In genomic region chr5:134139891-134140469, GRCh38 we compare ENCODE assay signal across 11 cellular contexts. TPM values are rescaled to one million over a fixed set of nuclear protein-coding genes. Genes with fewer than 3 reads are reported as not detected.
DNase-seq lines count a peak whose midpoint lies in the region; ATAC-seq, FAIRE-seq and TF ChIP-seq lines count a peak whose summit lies in the region.
"Had no signal": no experiment of that assay in that cellular context is flagged by ENCODE, and none has a peak within 500 bp of the region (broad histone marks: within the 10 kb centered on the region; RNA-seq: fewer than 3 reads in every experiment).

No MANE protein-coding gene starts in this region.

- intact Hi-C loops in HepG2 (cut with micrococcal nuclease; ENCODE audit: unreplicated experiment): loop anchor here (1.0 kb wide), 2 partner anchors 38 to 101 kb away; no protein-coding TSS in a partner anchor
- intact Hi-C loops in right lobe of liver (cut with DNase I): loop anchor here (5.0 kb wide), 1 partner anchor 98 kb away; no protein-coding TSS in a partner anchor
- intact Hi-C loops in vagina (cut with DNase I): loop anchor here (5.0 kb wide), 1 partner anchor 98 kb away; no protein-coding TSS in a partner anchor

- TF ChIP-seq CTCF in HepG2 (CRISPR knock-in tag; IDR thresholded peaks at IDR 0.05): no peak
- no peak for TF ChIP-seq CTCF in right lobe of liver (IDR thresholded peaks at IDR 0.05)
- no peak for TF ChIP-seq CTCF in vagina (IDR thresholded peaks at IDR 0.05)

- POLR2A ChIA-PET in HepG2 (lab: Yijun Ruan, JAX): interaction anchor here (1.0 to 4.4 kb wide), 8 partner anchors 10 to 114 kb away, joined by 3 to 31 read pairs (median 4); partner anchors contain the start of gene TCF7

- H3K27ac ChIP-seq in HepG2 (ENCODE audit: extremely low read length, insufficient read depth, low read length) (no peak overlapping the region), right lobe of liver (no peak overlapping the region), mesendoderm (ENCODE audit: low read depth, low read length) (no peak overlapping the region), vagina (no peak overlapping the region)

- H3K27me3 ChIP-seq in HepG2 (ENCODE audit: control insufficient read depth in 1 of 2, insufficient read depth in 2 of 2, low read length in 2 of 2) (no peaks in the 10 kb centered on the region), right lobe of liver (no peaks in the 10 kb centered on the region), mesendoderm (ENCODE audit: insufficient read depth, low read length, poor library complexity) (no peaks in the 10 kb centered on the region), vagina (no peaks in the 10 kb centered on the region)
- H3K27me3 ChIP-seq: BE2C had no signal

- H3K9ac ChIP-seq in HepG2 (ENCODE audit: insufficient read depth, low read depth, low read length) (no peak overlapping the region), mesendoderm (ENCODE audit: low read length) (no peak overlapping the region)

- no peaks in the 10 kb centered on the region for H3K9me3 Mint-ChIP-seq in activated naive CD8-positive, alpha-beta T cell treated with anti-CD3 and anti-CD28 coated beads for 36 hours
- H3K9me3 Mint-ChIP-seq: dendritic cell treated with granulocyte-macrophage colony-stimulating factor and Interleukin-4, amounts not matched to agents 40 ng/mL and 50 ng/mL, for 4 days had no signal

- TF ChIP-seq EP300 in HepG2 (IDR thresholded peaks at IDR 0.05; ENCODE audit: low read depth in 2 of 2, low read length in 2 of 2) (no peak), HepG2 (CRISPR knock-in tag; IDR thresholded peaks at IDR 0.05; ENCODE audit: borderline replicate concordance) (no peak)

- DNase-seq in HepG2 (ENCODE audit: low spot score) (no peak), right lobe of liver (no peak), mesendoderm (no peak), vagina (ENCODE audit: extremely low spot score in 2 of 2) (peak; percentile 72 to 82), NCI-H69 (lab: John Stamatoyannopoulos, UW) (no peak), NCI-H1105 (lab: John Stamatoyannopoulos, UW) (no peak)
- DNase-seq in activated naive CD8-positive, alpha-beta T cell treated with anti-CD3 and anti-CD28 coated beads for 36 hours: no peak
- DNase-seq: NCI-H1436 treated with DMSO at 0.1 percent for 48 hours had no signal

- FAIRE-seq in HepG2 (lab: Jason Lieb, UNC): no peak

- peaks cover 18% of the 10 kb centered on the region for H4K20me1 ChIP-seq in HepG2 (ENCODE audit: insufficient read depth, low read length)

- H3K23ac ChIP-seq in mesendoderm (ENCODE audit: low read length): no peak overlapping the region

- no peak overlapping the region for H2BK15ac ChIP-seq in mesendoderm (replicated peaks; ENCODE audit: low read depth)

- H3K56ac ChIP-seq in mesendoderm (ENCODE audit: low read length): peak overlapping the region; percentile 28

- H4K5ac ChIP-seq in mesendoderm (ENCODE audit: low read length): no peak overlapping the region

- H3K79me2 ChIP-seq in HepG2 (ENCODE audit: insufficient read depth, low read length): no peaks in the 10 kb centered on the region
- peaks cover 1% of the 10 kb centered on the region for H3K79me2 ChIP-seq in mesendoderm (ENCODE audit: control insufficient read depth, insufficient read depth, low read length)

- peaks cover 24% of the 10 kb centered on the region for H3K4me1 ChIP-seq in HepG2 (ENCODE audit: insufficient read depth, low read length)
- no peaks in the 10 kb centered on the region for H3K4me1 ChIP-seq in right lobe of liver
- H3K4me1 ChIP-seq in mesendoderm (ENCODE audit: control insufficient read depth, low read depth, low read length): peaks cover 4% of the 10 kb centered on the region
- H3K4me1 ChIP-seq in vagina: peaks cover 20% of the 10 kb centered on the region

- peak overlapping the region; percentile 65 for H3K27ac Mint-ChIP-seq in activated naive CD8-positive, alpha-beta T cell treated with anti-CD3 and anti-CD28 coated beads for 36 hours
- H3K27ac Mint-ChIP-seq: dendritic cell treated with granulocyte-macrophage colony-stimulating factor and Interleukin-4, amounts not matched to agents 40 ng/mL and 50 ng/mL, for 4 days had no signal

- no peak overlapping the region for H3K4ac ChIP-seq in mesendoderm (ENCODE audit: low read depth, low read length)

- no peak overlapping the region for H2BK5ac ChIP-seq in mesendoderm (ENCODE audit: low read length)

- no peak overlapping the region for H3K18ac ChIP-seq in mesendoderm (ENCODE audit: low read length)

- H2AK5ac ChIP-seq in mesendoderm (ENCODE audit: low read length): no peak overlapping the region

- H3K9me3 ChIP-seq in HepG2 (ENCODE audit: low read length) (no peaks in the 10 kb centered on the region), right lobe of liver (no peaks in the 10 kb centered on the region), vagina (no peaks in the 10 kb centered on the region)
- H3K9me3 ChIP-seq: BE2C had no signal

- H3K4me3 Mint-ChIP-seq in activated naive CD8-positive, alpha-beta T cell treated with anti-CD3 and anti-CD28 coated beads for 36 hours: no peak overlapping the region
- H3K4me3 Mint-ChIP-seq: dendritic cell treated with granulocyte-macrophage colony-stimulating factor and Interleukin-4, amounts not matched to agents 40 ng/mL and 50 ng/mL, for 4 days had no signal

- BruUV-seq in HepG2 (replicated peaks; lab: Mats Ljungman, UMichigan): no TSS peak

- TF ChIP-seq RAD21 in HepG2 (CRISPR knock-in tag; IDR thresholded peaks at IDR 0.05): no peak

- ATAC-seq in HepG2: no peak
- no peak for ATAC-seq in right lobe of liver
- no peak for ATAC-seq in GM19452 (IDR thresholded peaks at IDR 0.05; ENCODE audit: unreplicated experiment)

- CTCF ChIA-PET in HepG2 (lab: Yijun Ruan, JAX; ENCODE audit: low intra/inter-chr PET ratio, low total read pairs): interaction anchor here (0.8 to 5.0 kb wide), 4 partner anchors 37 to 113 kb away, joined by 3 to 71 read pairs (median 9); no protein-coding TSS in a partner anchor

- H2BK120ac ChIP-seq in mesendoderm (ENCODE audit: low read depth, low read length): no peak overlapping the region

- in situ Hi-C loops in HepG2 (cut with HindIII; ENCODE audit: extremely low pct_ligation_motif_present, low pct_unique_long_range_greater_than_20kb): loop anchor here (5.0 kb wide), 1 partner anchor 98 kb away; no protein-coding TSS in a partner anchor

- H3K27me3 Mint-ChIP-seq in activated naive CD8-positive, alpha-beta T cell treated with anti-CD3 and anti-CD28 coated beads for 36 hours: no peaks in the 10 kb centered on the region
- H3K27me3 Mint-ChIP-seq: dendritic cell treated with granulocyte-macrophage colony-stimulating factor and Interleukin-4, amounts not matched to agents 40 ng/mL and 50 ng/mL, for 4 days had no signal

- no peak overlapping the region for H4K8ac ChIP-seq in mesendoderm (ENCODE audit: low read depth, low read length)

- peaks cover 71% of the 10 kb centered on the region for H3K4me1 Mint-ChIP-seq in activated naive CD8-positive, alpha-beta T cell treated with anti-CD3 and anti-CD28 coated beads for 36 hours

- no peak for TF ChIP-seq POLR2A in HepG2 (IDR thresholded peaks at IDR 0.05; ENCODE audit: insufficient read depth in 1 of 2, low read depth in 2 of 2, low read length in 2 of 2)
- no peak for TF ChIP-seq POLR2A in right lobe of liver (IDR thresholded peaks at IDR 0.05)
- TF ChIP-seq POLR2A in vagina (IDR thresholded peaks at IDR 0.05): no peak

- no peak overlapping the region for H2AFZ ChIP-seq in HepG2 (ENCODE audit: low read length)

- H3K36me3 Mint-ChIP-seq in activated naive CD8-positive, alpha-beta T cell treated with anti-CD3 and anti-CD28 coated beads for 36 hours: peaks cover 45% of the 10 kb centered on the region

- WGBS in HepG2 (ENCODE audit: low lambda C conversion rate): 98% methylated on average over 8 of the region's 8 CpGs
- 87% methylated on average over 4 of the region's 8 CpGs for WGBS in right lobe of liver (ENCODE audit: insufficient coverage, low coverage, low lambda C conversion rate, missing lambda C conversion rate)
- WGBS in mesendoderm (ENCODE audit: extremely low coverage, insufficient coverage, low lambda C conversion rate): no CpG with 5 or more reads among the region's 8 CpGs

- H3K4me2 ChIP-seq in HepG2 (ENCODE audit: low read depth, low read length) (no peak overlapping the region), mesendoderm (ENCODE audit: low read length) (no peak overlapping the region)

- H3K79me1 ChIP-seq in mesendoderm (ENCODE audit: low read length): peaks cover 16% of the 10 kb centered on the region

- no peak overlapping the region for H3K4me3 ChIP-seq in HepG2 (replicated peaks in 1 of 3; ENCODE audit: insufficient read depth in 1 of 3, low read depth in 2 of 3, low read length in 3 of 3)
- no peak overlapping the region for H3K4me3 ChIP-seq in right lobe of liver
- no peak overlapping the region for H3K4me3 ChIP-seq in mesendoderm (ENCODE audit: low read length)
- H3K4me3 ChIP-seq in vagina: no peak overlapping the region

- H3K36me3 ChIP-seq in HepG2 (replicated peaks in 1 of 2; ENCODE audit: control insufficient read depth in 1 of 2, insufficient read depth in 2 of 2, low read length in 2 of 2) (peaks cover 23 to 74% of the 10 kb centered on the region in 2 experiments), right lobe of liver (peaks cover 0 to 18% (median 3%) of the 10 kb centered on the region in 4 donors), mesendoderm (ENCODE audit: control insufficient read depth, insufficient read depth, low read length) (peaks cover 4% of the 10 kb centered on the region), vagina (peaks cover 0 to 22% of the 10 kb centered on the region in 2 donors)

RNA-seq across cellular contexts. Expression of gene TCF7, which starts 25.5 kb away (rescaled TPM):
- 6.8 and 7.9 TPM in 2 replicates for total RNA-seq in HepG2 (2016; rRNA removed; fragmentation: Illumina TruSeq; extraction: Trizol)
- total RNA-seq in HepG2 (2016; cell fraction: cytosol; rRNA removed; fragmentation: Illumina TruSeq; extraction: Trizol; ENCODE audit: low read depth): 5.3 and 5.4 TPM in 2 replicates
- 7.1 and 8.8 TPM in 2 replicates for total RNA-seq in HepG2 (2016; cell fraction: insoluble cytoplasmic fraction; rRNA removed; fragmentation: Illumina TruSeq; extraction: Trizol)
- 15.7 and 15.8 TPM in 2 replicates for total RNA-seq in HepG2 (2016; cell fraction: membrane; rRNA removed; fragmentation: Illumina TruSeq; extraction: Trizol)
- total RNA-seq in HepG2 (2016; cell fraction: nucleus; rRNA removed; fragmentation: Illumina TruSeq; extraction: Trizol): 10.0 and 10.9 TPM in 2 replicates
- polyA plus RNA-seq in HepG2 (2011; rRNA removed): 6.3 and 9.0 TPM in 2 replicates
- 4.8 and 5.8 TPM in 2 replicates for polyA plus RNA-seq in HepG2 (2011; cell fraction: cytosol; rRNA removed)
- 7.5 and 7.7 TPM in 2 replicates for polyA plus RNA-seq in HepG2 (2011; cell fraction: nucleus; rRNA removed)
- 8.6 and 11.4 TPM in 2 replicates for polyA plus RNA-seq in HepG2 (2012)
- polyA plus RNA-seq in HepG2 (2016; cell fraction: cytosol; fragmentation: Illumina TruSeq; extraction: Trizol; ENCODE audit: low read depth): 21.6 and 22.8 TPM in 2 replicates
- 21.8 and 29.7 TPM in 2 replicates for polyA plus RNA-seq in HepG2 (2016; cell fraction: insoluble cytoplasmic fraction; fragmentation: Illumina TruSeq; extraction: Trizol; ENCODE audit: low read depth)
- polyA plus RNA-seq in HepG2 (2016; cell fraction: membrane; fragmentation: Illumina TruSeq; extraction: Trizol; ENCODE audit: low read depth): 44.0 and 50.2 TPM in 2 replicates
- 25.7 and 28.7 TPM in 2 replicates for polyA plus RNA-seq in HepG2 (2016; cell fraction: nucleus; fragmentation: Illumina TruSeq; extraction: Trizol; ENCODE audit: insufficient read depth, low read depth)
- polyA minus RNA-seq in HepG2 (2011; rRNA and poly(A)+ RNA removed; ENCODE audit: low replicate concordance): 0.19 and 20.5 TPM in 2 replicates
- 3.3 and 5.4 TPM in 2 replicates for polyA minus RNA-seq in HepG2 (2011; cell fraction: cytosol; rRNA and poly(A)+ RNA removed)
- polyA minus RNA-seq in HepG2 (2011; cell fraction: nucleus; rRNA and poly(A)+ RNA removed): 15.2 and 18.2 TPM in 2 replicates
- total RNA-seq in right lobe of liver: 1 to 10 TPM; 2.0 to 3.8 (median 2.7) TPM
- total RNA-seq in activated naive CD8-positive, alpha-beta T cell treated with anti-CD3 and anti-CD28 coated beads for 36 hours: 10 to 100 TPM; 66.4 to 68.7 TPM
- polyA plus RNA-seq in mesendoderm (2013, experiment 1 of 2): 24.2 TPM
- polyA plus RNA-seq in mesendoderm (2013, experiment 2 of 2): 22.1 TPM
- 1.7 TPM for total RNA-seq in vagina

RNA-seq across cellular contexts. Expression of gene SKP1, which starts 36.8 kb away (rescaled TPM):
- total RNA-seq in HepG2 (2016; rRNA removed; fragmentation: Illumina TruSeq; extraction: Trizol) (340 and 507 TPM in 2 replicates), right lobe of liver (100 to 1,000 TPM; 125 to 186 (median 149) TPM), vagina (147 TPM)
- 137 and 143 TPM in 2 replicates for total RNA-seq in HepG2 (2016; cell fraction: cytosol; rRNA removed; fragmentation: Illumina TruSeq; extraction: Trizol; ENCODE audit: low read depth)
- total RNA-seq in HepG2 (2016; cell fraction: insoluble cytoplasmic fraction; rRNA removed; fragmentation: Illumina TruSeq; extraction: Trizol): 343 and 521 TPM in 2 replicates
- total RNA-seq in HepG2 (2016; cell fraction: membrane; rRNA removed; fragmentation: Illumina TruSeq; extraction: Trizol): 93.7 and 100 TPM in 2 replicates
- 151 and 157 TPM in 2 replicates for total RNA-seq in HepG2 (2016; cell fraction: nucleus; rRNA removed; fragmentation: Illumina TruSeq; extraction: Trizol)
- 93.6 and 134 TPM in 2 replicates for polyA plus RNA-seq in HepG2 (2011; rRNA removed)
- polyA plus RNA-seq in HepG2 (2011; cell fraction: cytosol; rRNA removed): 88.5 and 154 TPM in 2 replicates
- polyA plus RNA-seq in HepG2 (2011; cell fraction: nucleus; rRNA removed): 34.1 and 52.2 TPM in 2 replicates
- polyA plus RNA-seq in HepG2 (2012): 309 and 384 TPM in 2 replicates
- 114 and 131 TPM in 2 replicates for polyA plus RNA-seq in HepG2 (2016; cell fraction: cytosol; fragmentation: Illumina TruSeq; extraction: Trizol; ENCODE audit: low read depth)
- polyA plus RNA-seq in HepG2 (2016; cell fraction: insoluble cytoplasmic fraction; fragmentation: Illumina TruSeq; extraction: Trizol; ENCODE audit: low read depth): 701 and 780 TPM in 2 replicates
- polyA plus RNA-seq in HepG2 (2016; cell fraction: membrane; fragmentation: Illumina TruSeq; extraction: Trizol; ENCODE audit: low read depth): 95.3 and 99.7 TPM in 2 replicates
- polyA plus RNA-seq in HepG2 (2016; cell fraction: nucleus; fragmentation: Illumina TruSeq; extraction: Trizol; ENCODE audit: insufficient read depth, low read depth): 220 and 238 TPM in 2 replicates
- 30.3 and 67.0 TPM in 2 replicates for polyA minus RNA-seq in HepG2 (2011; rRNA and poly(A)+ RNA removed; ENCODE audit: low replicate concordance)
- 87.3 and 99.7 TPM in 2 replicates for polyA minus RNA-seq in HepG2 (2011; cell fraction: cytosol; rRNA and poly(A)+ RNA removed)
- 122 and 128 TPM in 2 replicates for polyA minus RNA-seq in HepG2 (2011; cell fraction: nucleus; rRNA and poly(A)+ RNA removed)
- 100 to 1,000 TPM; 253 to 260 TPM for total RNA-seq in activated naive CD8-positive, alpha-beta T cell treated with anti-CD3 and anti-CD28 coated beads for 36 hours
- 654 TPM for polyA plus RNA-seq in mesendoderm (2013, experiment 1 of 2)
- 649 TPM for polyA plus RNA-seq in mesendoderm (2013, experiment 2 of 2)

Comparison
In these comparisons a context has a peak if more than half of its experiments do, and no peak if none do; other contexts are left out.
1. DNase-seq: peak in vagina (2 of 2); none in HepG2 (single experiment), right lobe of liver (0 of 3), activated naive CD8-positive, alpha-beta T cell treated with anti-CD3 and anti-CD28 coated beads for 36 hours (single experiment), mesendoderm (single experiment), NCI-H69 (single experiment) and NCI-H1105 (single experiment).